In genomic region chr11:5600374-5600851, GRCh38 we compare ENCODE assay signal across 8 cellular contexts. TPM values are rescaled to one million over a fixed set of nuclear protein-coding genes. Genes with fewer than 3 reads are reported as not detected.
DNase-seq lines count a peak whose midpoint lies in the region; ATAC-seq lines count a peak whose summit lies in the region.

No MANE protein-coding gene starts in this region.

- peaks cover 0 to 2% of the 10 kb centered on the region in 2 donors for H3K4me1 ChIP-seq in esophagus (ENCODE audit: control insufficient read depth in 2 of 2, insufficient read depth in 2 of 2, low read length in 1 of 2)
- no peaks in the 10 kb centered on the region for H3K4me1 ChIP-seq in naive thymus-derived CD4-positive, alpha-beta T cell (ENCODE audit: control insufficient read depth in 2 of 2, insufficient read depth in 2 of 2, low read length in 2 of 2)

- intact Hi-C loops in naive thymus-derived CD4-positive, alpha-beta T cell (cut with micrococcal nuclease), result loop anchor here (1.0 to 5.0 kb wide), 8 partner anchors 24 to 478 kb away; partner anchors contain the start of gene OR52N2 (in 2 of the 2)

- no peaks in the 10 kb centered on the region for H3K27me3 ChIP-seq in esophagus (ENCODE audit: control insufficient read depth in 1 of 2, insufficient read depth in 2 of 2, low read length in 2 of 2)
- H3K27me3 ChIP-seq in naive thymus-derived CD4-positive, alpha-beta T cell (ENCODE audit: control insufficient read depth in 2 of 2, insufficient read depth in 2 of 2, low read length in 2 of 2), result no peaks in the 10 kb centered on the region

- no peak overlapping the region for H3K27ac Mint-ChIP-seq in naive thymus-derived CD4-positive, alpha-beta T cell

- no peaks in the 10 kb centered on the region for H3K9me3 Mint-ChIP-seq in naive thymus-derived CD4-positive, alpha-beta T cell

- H3K4me3 ChIP-seq in esophagus (ENCODE audit: low read depth in 1 of 2, low read length in 2 of 2), result no peak overlapping the region
- no peak overlapping the region for H3K4me3 ChIP-seq in naive thymus-derived CD4-positive, alpha-beta T cell (ENCODE audit: low read length)

- POLR2A ChIA-PET in naive thymus-derived CD4-positive, alpha-beta T cell (lab: Charles Lee), result no interaction called here

- peak; percentile 97 for ATAC-seq in GM18519 (IDR thresholded peaks at IDR 0.05; ENCODE audit: low FRiP score, unreplicated experiment)
- peak; percentile 83 for ATAC-seq in HG02981 (IDR thresholded peaks at IDR 0.05; ENCODE audit: unreplicated experiment)
- peak; percentile 91 for ATAC-seq in naive thymus-derived CD4-positive, alpha-beta T cell
- ATAC-seq in stimulated activated naive CD8-positive, alpha-beta T cell treated with anti-CD3 and anti-CD28 coated beads, Interleukin-15, Interleukin-2, amounts not matched to agents 100 U/mL and 50 U/mL, for 24 hours, result peak; percentile 87

- WGBS in esophagus, 2 donors, result 31 to 39% methylated on average over 9 of the region's 9 CpGs

- DNase-seq in AG20443 (ENCODE audit: low spot score), result peak; percentile 81
- peak; percentile 8 to 61 for DNase-seq in NCI-H526 (lab: John Stamatoyannopoulos, UW)
- peak; percentile 67 for DNase-seq in activated CD8-positive, alpha-beta memory T cell treated with anti-CD3 and anti-CD28 coated beads for 24 hours
- DNase-seq in naive thymus-derived CD4-positive, alpha-beta T cell, result peak; percentile 17 to 61 (median 49)
- DNase-seq in stimulated activated naive CD8-positive, alpha-beta T cell treated with anti-CD3 and anti-CD28 coated beads, Interleukin-15, Interleukin-2, amounts not matched to agents 100 U/mL and 50 U/mL, for 24 hours, result peak; percentile 55

- CTCF ChIA-PET in naive thymus-derived CD4-positive, alpha-beta T cell (lab: Charles Lee), result interaction anchor here (0.8 to 2.8 kb wide), 5 partner anchors 84 to 210 kb away, joined by 3 to 11 read pairs (median 3); partner anchors contain the start of genes OR52N2 and TRIM5

- H3K4me3 Mint-ChIP-seq in naive thymus-derived CD4-positive, alpha-beta T cell, result no peak overlapping the region

- peak overlapping the region; percentile 29 to 34 for H3K27ac ChIP-seq in esophagus (ENCODE audit: low read depth in 2 of 2, low read length in 1 of 2)
- no peak overlapping the region for H3K27ac ChIP-seq in naive thymus-derived CD4-positive, alpha-beta T cell (ENCODE audit: low read depth, low read length)

- H3K4me1 Mint-ChIP-seq in naive thymus-derived CD4-positive, alpha-beta T cell, result peaks cover 4 to 15% (median 9%) of the 10 kb centered on the region in 7 donors

- no peaks in the 10 kb centered on the region for H3K9me3 ChIP-seq in esophagus (ENCODE audit: control insufficient read depth in 2 of 2, insufficient read depth in 1 of 2, low read depth in 1 of 2, low read length in 1 of 2)
- no peaks in the 10 kb centered on the region for H3K9me3 ChIP-seq in naive thymus-derived CD4-positive, alpha-beta T cell (ENCODE audit: control insufficient read depth in 2 of 3, low read length in 3 of 3)

- peaks cover 0 to 20% (median 17%) of the 10 kb centered on the region in 5 donors for H3K27me3 Mint-ChIP-seq in naive thymus-derived CD4-positive, alpha-beta T cell

- H3K36me3 ChIP-seq in esophagus (ENCODE audit: control insufficient read depth in 2 of 2, insufficient read depth in 2 of 2, low read length in 1 of 2), result no peaks in the 10 kb centered on the region
- no peaks in the 10 kb centered on the region for H3K36me3 ChIP-seq in naive thymus-derived CD4-positive, alpha-beta T cell (ENCODE audit: control insufficient read depth in 2 of 3, insufficient read depth in 3 of 3, low read length in 3 of 3)

- no peaks in the 10 kb centered on the region for H3K36me3 Mint-ChIP-seq in naive thymus-derived CD4-positive, alpha-beta T cell

RNA-seq across cellular contexts. Expression of gene TRIM6, which starts 4.0 kb away (rescaled TPM):
- polyA plus RNA-seq in esophagus, result 1 to 10 TPM; 4.9 to 5.2 TPM
- total RNA-seq in naive thymus-derived CD4-positive, alpha-beta T cell, result under 1 TPM in 1 of 5 experiments, not detected in 4; 0.36 TPM
- polyA plus RNA-seq in naive thymus-derived CD4-positive, alpha-beta T cell, result not detected

RNA-seq across cellular contexts. Expression of gene OR52B6, which starts 19.7 kb away (rescaled TPM):
- polyA plus RNA-seq in esophagus, result not detected
- not detected for total RNA-seq in naive thymus-derived CD4-positive, alpha-beta T cell
- polyA plus RNA-seq in naive thymus-derived CD4-positive, alpha-beta T cell, result not detected

RNA-seq across cellular contexts. Expression of gene TRIM34, which starts 24.4 kb away (rescaled TPM):
- 1 to 10 TPM; 2.5 to 2.6 TPM for polyA plus RNA-seq in esophagus
- total RNA-seq in naive thymus-derived CD4-positive, alpha-beta T cell, result 10 to 100 TPM in 4 of 5 experiments, 1 to 10 TPM in 1; 5.8 to 14.2 (median 10.8) TPM
- 10 to 100 TPM; 10.8 to 12.6 TPM for polyA plus RNA-seq in naive thymus-derived CD4-positive, alpha-beta T cell

RNA-seq across cellular contexts. Expression of gene OR52H1, which starts 52.1 kb away (rescaled TPM):
- not detected for polyA plus RNA-seq in esophagus
- total RNA-seq in naive thymus-derived CD4-positive, alpha-beta T cell, result under 1 TPM in 3 of 5 experiments, not detected in 2; 0.32 to 0.49 (median 0.48) TPM
- not detected for polyA plus RNA-seq in naive thymus-derived CD4-positive, alpha-beta T cell

Comparison
In these comparisons a context has a peak if more than half of its experiments do, and no peak if none do; other contexts are left out.
1. RNA of gene TRIM6, which starts 4.0 kb away (polyA plus RNA-seq): 4.9 to 5.2 TPM in esophagus; not detected in naive thymus-derived CD4-positive, alpha-beta T cell; every median in the first group is over 4 times any median in the second.
2. Peak in every context shown above with its lines, with median percentiles within 50 percentile points of each other: DNase-seq and ATAC-seq.